In the genomic region with DNA sequence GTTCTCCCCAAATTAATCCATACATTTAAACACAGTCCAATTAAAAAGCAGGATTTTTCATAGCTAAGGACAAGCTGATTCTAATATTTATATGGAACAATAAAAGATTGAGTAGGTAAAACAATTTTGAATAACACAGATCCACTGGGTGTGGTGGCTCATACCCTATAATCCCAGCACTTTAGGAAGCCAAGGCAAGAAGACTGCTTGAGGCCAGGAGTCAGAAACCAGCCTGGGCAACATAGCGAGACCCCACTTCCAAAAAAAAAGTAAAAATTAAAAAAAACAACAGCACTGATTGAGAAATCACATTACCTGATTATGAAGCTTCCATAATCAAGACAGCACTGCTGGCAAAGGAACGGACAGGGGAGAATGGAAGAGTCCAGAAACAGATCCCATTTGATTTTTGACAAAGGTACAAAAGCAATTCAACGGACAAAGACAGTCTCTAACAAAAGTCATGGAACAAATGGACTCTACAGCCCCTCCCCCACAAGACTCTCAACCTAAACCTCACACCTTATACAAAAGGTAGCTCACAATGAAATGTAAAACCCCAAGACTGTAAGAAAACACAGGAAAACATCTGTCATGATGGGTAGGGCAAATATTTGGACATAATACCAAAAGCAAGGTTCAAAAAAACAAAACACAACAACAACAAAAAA, we compare ENCODE assay signal across 18 cellular contexts. TPM values are rescaled to one million over a fixed set of nuclear protein-coding genes. Genes with fewer than 3 reads are reported as not detected.
DNase-seq lines count a peak whose midpoint lies in the region; ATAC-seq and TF ChIP-seq lines count a peak whose summit lies in the region.
"Had no signal": no experiment of that assay in that cellular context is flagged by ENCODE, and none has a peak within 500 bp of the region (broad histone marks: within the 10 kb centered on the region; RNA-seq: fewer than 3 reads in every experiment).

No MANE protein-coding gene starts in this region.

- H3K27ac Mint-ChIP-seq in stimulated activated naive CD8-positive, alpha-beta T cell treated with anti-CD3 and anti-CD28 coated beads, Interleukin-15, amount 100 ng/mL, for 72 hours = peak overlapping the region; percentile 2 to 34
- H3K27ac Mint-ChIP-seq in T-cell = peak overlapping the region in 1 of 2 donors; percentile 16
- H3K27ac Mint-ChIP-seq in immature natural killer cell = no peak overlapping the region
- peak overlapping the region; percentile 36 for H3K27ac Mint-ChIP-seq in type B pancreatic cell
- H3K27ac Mint-ChIP-seq: T-helper 2 cell treated with Interferon-gamma antibody and Interleukin-4, amounts not matched to agents 5 μg/mL and 100 μg/mL, for 36 hours had no signal

- no peak for DNase-seq in stimulated activated naive CD8-positive, alpha-beta T cell treated with anti-CD3 and anti-CD28 coated beads, Interleukin-15, amount 100 ng/mL, for 72 hours
- no peak for DNase-seq in stimulated activated naive CD8-positive, alpha-beta T cell treated with anti-CD3 and anti-CD28 coated beads, Interleukin-15, Interleukin-2, amounts not matched to agents 100 U/mL and 50 U/mL, for 24 hours
- no peak for DNase-seq in T-cell
- no peak for DNase-seq in immature natural killer cell
- DNase-seq in type B pancreatic cell (ENCODE audit: extremely low spot score, unreplicated experiment) = no peak
- DNase-seq in COLO829 (ENCODE audit: low spot score) = no peak
- no peak for DNase-seq in SW480 (ENCODE audit: low spot score)
- DNase-seq: activated CD4-positive, CD25-positive, alpha-beta regulatory T cell; activated CD8-positive, alpha-beta memory T cell treated with anti-CD3 and anti-CD28 coated beads for 24 hours; activated gamma-delta T cell; caudate nucleus; esophagus squamous epithelium; H7; MG63; midbrain; NCI-H2227 treated with DMSO at 0.1 percent for 48 hours had no signal

- CTCF ChIA-PET in T-cell (lab: Charles Lee) = interaction anchor here (0.7 to 7.2 kb wide), 4 partner anchors 10 to 193 kb away, joined by 3 to 38 read pairs (median 3); no protein-coding TSS in a partner anchor

- H3K36me3 Mint-ChIP-seq in T-cell (no peaks in the 10 kb centered on the region), immature natural killer cell (no peaks in the 10 kb centered on the region), type B pancreatic cell (peaks cover 3% of the 10 kb centered on the region)

- no peak for ATAC-seq in stimulated activated naive CD8-positive, alpha-beta T cell treated with anti-CD3 and anti-CD28 coated beads, Interleukin-15, amount 100 ng/mL, for 72 hours
- ATAC-seq in stimulated activated naive CD8-positive, alpha-beta T cell treated with anti-CD3 and anti-CD28 coated beads, Interleukin-15, Interleukin-2, amounts not matched to agents 100 U/mL and 50 U/mL, for 24 hours = no peak
- ATAC-seq in T-cell (replicated peaks in 1 of 4) (no peak), GM21825 (IDR thresholded peaks at IDR 0.05; ENCODE audit: unreplicated experiment) (no peak)

- no peaks in the 10 kb centered on the region for H3K27me3 Mint-ChIP-seq in stimulated activated naive CD8-positive, alpha-beta T cell treated with anti-CD3 and anti-CD28 coated beads, Interleukin-15, amount 100 ng/mL, for 72 hours
- H3K27me3 Mint-ChIP-seq in T-cell (no peaks in the 10 kb centered on the region), immature natural killer cell (ENCODE audit: low read depth in 3 of 3) (peaks cover 0 to 15% (median 7%) of the 10 kb centered on the region in 3 donors), type B pancreatic cell (no peaks in the 10 kb centered on the region)

- peaks cover 95% of the 10 kb centered on the region for H3K4me1 Mint-ChIP-seq in stimulated activated naive CD8-positive, alpha-beta T cell treated with anti-CD3 and anti-CD28 coated beads, Interleukin-15, amount 100 ng/mL, for 72 hours
- H3K4me1 Mint-ChIP-seq in T-cell (peaks cover 94 to 98% (median 95%) of the 10 kb centered on the region in 3 donors), immature natural killer cell (peaks cover 97 to 100% of the 10 kb centered on the region in 2 donors), type B pancreatic cell (ENCODE audit: unreplicated experiment) (peaks cover 53% of the 10 kb centered on the region)

- H3K4me3 Mint-ChIP-seq in stimulated activated naive CD8-positive, alpha-beta T cell treated with anti-CD3 and anti-CD28 coated beads, Interleukin-15, amount 100 ng/mL, for 72 hours = peak overlapping the region in 1 of 2 donors; percentile 28
- H3K4me3 Mint-ChIP-seq in T-cell = peak overlapping the region; percentile 4 to 65 (median 13)
- peak overlapping the region; percentile 33 to 69 (median 41) for H3K4me3 Mint-ChIP-seq in immature natural killer cell
- H3K4me3 Mint-ChIP-seq in type B pancreatic cell = no peak overlapping the region
- H3K4me3 Mint-ChIP-seq: T-helper 2 cell treated with Interferon-gamma antibody and Interleukin-4, amounts not matched to agents 5 μg/mL and 100 μg/mL, for 36 hours had no signal

- POLR2A ChIA-PET in T-cell (lab: Charles Lee) = interaction anchor here in 1 of 2 donors (0.5 to 0.6 kb wide), 2 partner anchors 148 to 238 kb away, joined by 3 read pairs; no protein-coding TSS in a partner anchor

- TF ChIP-seq CTCF in type B pancreatic cell (conservative IDR thresholded peaks at IDR 0.05) = no peak

- H3K9me3 Mint-ChIP-seq in stimulated activated naive CD8-positive, alpha-beta T cell treated with anti-CD3 and anti-CD28 coated beads, Interleukin-15, amount 100 ng/mL, for 72 hours = no peaks in the 10 kb centered on the region
- H3K9me3 Mint-ChIP-seq in T-cell (no peaks in the 10 kb centered on the region), immature natural killer cell (no peaks in the 10 kb centered on the region), type B pancreatic cell (no peaks in the 10 kb centered on the region)
- H3K9me3 Mint-ChIP-seq: T-helper 2 cell treated with Interferon-gamma antibody and Interleukin-4, amounts not matched to agents 5 μg/mL and 100 μg/mL, for 36 hours had no signal

RNA-seq across cellular contexts. Expression of a gene that starts 17.9 kb away (rescaled TPM):
- total RNA-seq in T-cell (100 to 1,000 TPM; 159 to 261 (median 169) TPM), type B pancreatic cell (ENCODE audit: low replicate concordance) (106 and 118 TPM in 2 replicates)
- polyA plus RNA-seq in immature natural killer cell = 10 to 100 TPM in 2 of 3 donors, 1 to 10 TPM in 1; 4.4 to 11.9 (median 10.2) TPM

Comparison
In these comparisons a context has a peak if more than half of its experiments do, and no peak if none do; other contexts are left out.
1. H3K27ac Mint-ChIP-seq: peak in stimulated activated naive CD8-positive, alpha-beta T cell treated with anti-CD3 and anti-CD28 coated beads, Interleukin-15, amount 100 ng/mL, for 72 hours (2 of 2) and type B pancreatic cell (single experiment); none in immature natural killer cell (0 of 6).